In genomic region chr11:11731311-11732083, GRCh38 we compare ENCODE assay signal across 12 cellular contexts.
DNase-seq lines count a peak whose midpoint lies in the region; ATAC-seq and TF ChIP-seq lines count a peak whose summit lies in the region.
"Had no signal": no experiment of that assay in that cellular context is flagged by ENCODE, and none has a peak within 500 bp of the region (broad histone marks: within the 10 kb centered on the region; RNA-seq: fewer than 3 reads in every experiment).

No MANE protein-coding gene starts in this region.

- CTCF ChIA-PET in RWPE1 (lab: Yijun Ruan, JAX): interaction anchor here (0.6 kb wide), 2 partner anchors 109 to 941 kb away, joined by 3 to 7 read pairs; no protein-coding TSS in a partner anchor
- CTCF ChIA-PET in activated CD4-positive, alpha-beta memory T cell treated with anti-CD3 and anti-CD28 coated beads for 36 hours (lab: Charles Lee): no interaction called here

- H3K4me1 Mint-ChIP-seq in stimulated activated naive B cell treated with anti-CD40 and anti-IgM and Interleukin-4, amounts not matched to agents 10 μg/mL and 1 μg/mL and 100 μg/mL, for 72 hours: no peaks in the 10 kb centered on the region
- H3K4me1 Mint-ChIP-seq in activated CD4-positive, alpha-beta memory T cell treated with anti-CD3 and anti-CD28 coated beads for 36 hours (ENCODE audit: low read depth): no peaks in the 10 kb centered on the region

- peaks cover 0 to 2% of the 10 kb centered on the region in 2 donors for H3K9me3 Mint-ChIP-seq in stimulated activated naive B cell treated with anti-CD40 and anti-IgM and Interleukin-4, amounts not matched to agents 10 μg/mL and 1 μg/mL and 100 μg/mL, for 72 hours
- H3K9me3 Mint-ChIP-seq in activated CD4-positive, alpha-beta memory T cell treated with anti-CD3 and anti-CD28 coated beads for 36 hours: no peaks in the 10 kb centered on the region
- H3K9me3 Mint-ChIP-seq: stimulated activated naive CD8-positive, alpha-beta T cell treated with anti-CD3 and anti-CD28 coated beads, Interleukin-15, Interleukin-2, amounts not matched to agents 100 ng/mL and 50 ng/mL, for 24 hours had no signal

- POLR2A ChIA-PET in RWPE1 (lab: Yijun Ruan, JAX; ENCODE audit: low non-redundant PET): no interaction called here
- POLR2A ChIA-PET in activated CD4-positive, alpha-beta memory T cell treated with anti-CD3 and anti-CD28 coated beads for 36 hours (lab: Charles Lee): no interaction called here

- peak; percentile 47 for DNase-seq in COLO668 (lab: John Stamatoyannopoulos, UW; ENCODE audit: unreplicated experiment)
- peak; percentile 89 for DNase-seq in M059J (ENCODE audit: low read depth)
- peak; percentile 76 for DNase-seq in RWPE1 (ENCODE audit: low spot score)
- peak; percentile 13 for DNase-seq in inferior parietal cortex (ENCODE audit: extremely low spot score)
- no peak for DNase-seq in SHP77 treated with DMSO at 0.1 percent for 48 hours (lab: John Stamatoyannopoulos, UW)
- DNase-seq in stimulated activated naive B cell treated with anti-CD40 and anti-IgM and Interleukin-4, amounts not matched to agents 10 μg/mL and 1 μg/mL and 100 μg/mL, for 72 hours: no peak
- no peak for DNase-seq in activated CD4-positive, alpha-beta memory T cell treated with anti-CD3 and anti-CD28 coated beads for 36 hours
- DNase-seq: activated T-cell treated with anti-CD3 and anti-CD28 coated beads for 4 hours, small intestine had no signal

- ATAC-seq in stimulated activated naive B cell treated with anti-CD40 and anti-IgM and Interleukin-4, amounts not matched to agents 10 μg/mL and 1 μg/mL and 100 μg/mL, for 72 hours (replicated peaks): no peak
- ATAC-seq in HG03342 (IDR thresholded peaks at IDR 0.05; ENCODE audit: unreplicated experiment): no peak

- no peak overlapping the region for H3K27ac Mint-ChIP-seq in stimulated activated naive B cell treated with anti-CD40 and anti-IgM and Interleukin-4, amounts not matched to agents 10 μg/mL and 1 μg/mL and 100 μg/mL, for 72 hours
- H3K27ac Mint-ChIP-seq in activated CD4-positive, alpha-beta memory T cell treated with anti-CD3 and anti-CD28 coated beads for 36 hours: no peak overlapping the region
- H3K27ac Mint-ChIP-seq: stimulated activated naive CD8-positive, alpha-beta T cell treated with anti-CD3 and anti-CD28 coated beads, Interleukin-15, Interleukin-2, amounts not matched to agents 100 ng/mL and 50 ng/mL, for 24 hours had no signal

- no peak overlapping the region for H3K4me3 Mint-ChIP-seq in stimulated activated naive B cell treated with anti-CD40 and anti-IgM and Interleukin-4, amounts not matched to agents 10 μg/mL and 1 μg/mL and 100 μg/mL, for 72 hours
- no peak overlapping the region for H3K4me3 Mint-ChIP-seq in activated CD4-positive, alpha-beta memory T cell treated with anti-CD3 and anti-CD28 coated beads for 36 hours
- H3K4me3 Mint-ChIP-seq: stimulated activated naive CD8-positive, alpha-beta T cell treated with anti-CD3 and anti-CD28 coated beads, Interleukin-15, Interleukin-2, amounts not matched to agents 100 ng/mL and 50 ng/mL, for 24 hours had no signal

- H3K36me3 Mint-ChIP-seq in stimulated activated naive B cell treated with anti-CD40 and anti-IgM and Interleukin-4, amounts not matched to agents 10 μg/mL and 1 μg/mL and 100 μg/mL, for 72 hours: no peaks in the 10 kb centered on the region
- no peaks in the 10 kb centered on the region for H3K36me3 Mint-ChIP-seq in activated CD4-positive, alpha-beta memory T cell treated with anti-CD3 and anti-CD28 coated beads for 36 hours

- peak overlapping the region; percentile 82 for H3K27ac ChIP-seq in RWPE1
- H3K27ac ChIP-seq: SJSA1 had no signal

- no peak for TF ChIP-seq CTCF in RWPE1 (conservative IDR thresholded peaks at IDR 0.05; ENCODE audit: low read depth)

- intact Hi-C loops in activated CD4-positive, alpha-beta memory T cell treated with anti-CD3 and anti-CD28 coated beads for 36 hours (cut with micrococcal nuclease): no loop called here

- peaks cover 17 to 29% of the 10 kb centered on the region in 2 donors for H3K27me3 Mint-ChIP-seq in stimulated activated naive B cell treated with anti-CD40 and anti-IgM and Interleukin-4, amounts not matched to agents 10 μg/mL and 1 μg/mL and 100 μg/mL, for 72 hours
- peaks cover 4% of the 10 kb centered on the region for H3K27me3 Mint-ChIP-seq in activated CD4-positive, alpha-beta memory T cell treated with anti-CD3 and anti-CD28 coated beads for 36 hours

Comparison
In these comparisons a context has a peak if more than half of its experiments do, and no peak if none do; other contexts are left out.
1. DNase-seq: peak in COLO668 (single experiment), M059J (single experiment), RWPE1 (single experiment) and inferior parietal cortex (single experiment); none in SHP77 treated with DMSO at 0.1 percent for 48 hours (single experiment), stimulated activated naive B cell treated with anti-CD40 and anti-IgM and Interleukin-4, amounts not matched to agents 10 μg/mL and 1 μg/mL and 100 μg/mL, for 72 hours (single experiment) and activated CD4-positive, alpha-beta memory T cell treated with anti-CD3 and anti-CD28 coated beads for 36 hours (single experiment).